ENCODE assay signal across 7 cellular contexts in the genomic region with DNA sequence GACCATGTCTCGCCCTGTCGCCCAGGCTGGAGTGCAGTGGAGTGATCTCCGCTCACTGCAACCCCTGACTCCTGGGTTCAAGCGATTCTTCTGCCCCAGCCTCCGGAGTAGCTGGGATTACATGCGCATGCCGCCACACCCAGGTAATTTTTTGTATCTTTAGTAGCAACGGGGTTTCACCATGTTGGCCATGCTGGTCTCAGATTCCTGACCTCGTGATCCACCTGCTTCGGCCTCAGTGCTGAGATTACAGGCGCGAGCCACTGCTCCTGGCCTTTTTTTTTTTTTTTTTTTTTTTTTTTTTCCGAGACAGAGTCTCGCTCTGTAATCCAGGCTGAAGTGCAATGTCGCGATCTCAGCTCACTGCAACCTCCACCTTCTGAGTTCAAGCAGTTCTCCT.
"Had no signal": no experiment of that assay in that cellular context is flagged by ENCODE, and none has a peak within 500 bp of the region (broad histone marks: within the 10 kb centered on the region; RNA-seq: fewer than 3 reads in every experiment).

No MANE protein-coding gene starts in this region.

- H3K4me2 ChIP-seq: GM23338 had no signal

- H3K27ac ChIP-seq: HL-60 had no signal

- H3K4me3 ChIP-seq: GM23338, K562 had no signal

- DNase-seq: H9, HCEC 1CT had no signal

- ATAC-seq: GM23338, K562 had no signal

- H3K9me3 Mint-ChIP-seq: H9 had no signal

- H3K27ac Mint-ChIP-seq: GM23338, H9 had no signal

- H2AFZ ChIP-seq: GM23338 had no signal

- H3K4me1 Mint-ChIP-seq: GM23338 had no signal

- FAIRE-seq: H1, H54, K562 had no signal

- H3K4me3 Mint-ChIP-seq: GM23338, H9 had no signal
